ENCODE assay signal across 21 cellular contexts in the genomic region with DNA sequence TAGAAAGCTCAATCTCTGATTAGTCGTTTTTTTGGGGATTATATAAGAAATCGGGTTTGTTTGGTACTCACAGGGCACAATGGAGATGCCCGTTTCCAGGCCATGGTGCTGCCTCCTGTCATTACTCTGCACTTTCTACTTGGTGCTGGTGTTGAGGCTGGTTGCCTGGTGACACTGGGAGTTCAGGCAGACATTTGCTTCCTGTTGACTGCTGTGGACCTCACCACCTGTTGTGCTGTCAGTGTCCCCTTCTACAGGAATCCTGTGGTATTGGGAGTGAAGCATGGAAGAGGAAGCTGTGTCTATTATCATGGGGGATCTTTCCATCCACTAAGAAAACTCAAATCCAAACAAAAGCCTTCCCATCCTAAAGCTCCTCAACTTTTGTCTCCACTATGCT.
DNase-seq lines count a peak whose midpoint lies in the region; ATAC-seq and TF ChIP-seq lines count a peak whose summit lies in the region.
"Had no signal": no experiment of that assay in that cellular context is flagged by ENCODE, and none has a peak within 500 bp of the region (broad histone marks: within the 10 kb centered on the region; RNA-seq: fewer than 3 reads in every experiment).

No MANE protein-coding gene starts in this region.

- peak; percentile 32 for DNase-seq in DMS153 (lab: John Stamatoyannopoulos, UW)
- DNase-seq in DMS153 treated with DMSO at 0.1 percent for 48 hours (lab: John Stamatoyannopoulos, UW; ENCODE audit: unreplicated experiment) = no peak
- no peak for DNase-seq in Panc1 (ENCODE audit: low read depth, low spot score)
- DNase-seq in dermis microvascular lymphatic vessel endothelial cell (ENCODE audit: low read depth in 2 of 2) = peak; percentile 19 to 45
- no peak for DNase-seq in body of pancreas
- no peak for DNase-seq in NCI-H510A (lab: John Stamatoyannopoulos, UW)
- DNase-seq in CD4-positive, alpha-beta memory T cell = no peak
- DNase-seq in activated CD8-positive, alpha-beta T cell treated with anti-CD3 and anti-CD28 coated beads for 36 hours = no peak
- DNase-seq: EL, MG63, NCI-H1105, NCI-H1694 treated with DMSO at 0.1 percent for 48 hours, NCI-H2107, NCI-H226, NCI-H526 treated with DMSO at 0.1 percent for 48 hours, PC-3, SK-N-SH, T-helper 1 cell had no signal

- H3K36me3 ChIP-seq in Panc1 (ENCODE audit: control insufficient read depth, insufficient read depth, low read length) (no peaks in the 10 kb centered on the region), body of pancreas (replicated peaks in 1 of 2; ENCODE audit: insufficient read depth in 1 of 2, low read depth in 2 of 2) (no peaks in the 10 kb centered on the region)
- no peaks in the 10 kb centered on the region for H3K36me3 ChIP-seq in CD4-positive, alpha-beta memory T cell (ENCODE audit: insufficient read depth, low read length)
- H3K36me3 ChIP-seq: MG63 had no signal

- no peak for TF ChIP-seq CTCF in Panc1 (IDR thresholded peaks at IDR 0.05)
- no peak for TF ChIP-seq CTCF in body of pancreas (IDR thresholded peaks at IDR 0.05)
- TF ChIP-seq CTCF in activated CD8-positive, alpha-beta T cell treated with anti-CD3 and anti-CD28 coated beads for 36 hours (IDR thresholded peaks at IDR 0.05) = no peak

- intact Hi-C loops in Panc1 (cut with micrococcal nuclease; ENCODE audit: unreplicated experiment) = no loop called here
- intact Hi-C loops in body of pancreas (cut with DNase I) = no loop called here
- intact Hi-C loops in CD4-positive, alpha-beta memory T cell (cut with micrococcal nuclease) = no loop called here
- intact Hi-C loops in activated CD8-positive, alpha-beta T cell treated with anti-CD3 and anti-CD28 coated beads for 36 hours (cut with micrococcal nuclease) = no loop called here

- H3K27me3 Mint-ChIP-seq in CD4-positive, alpha-beta memory T cell = no peaks in the 10 kb centered on the region
- no peaks in the 10 kb centered on the region for H3K27me3 Mint-ChIP-seq in activated CD8-positive, alpha-beta T cell treated with anti-CD3 and anti-CD28 coated beads for 36 hours
- H3K27me3 Mint-ChIP-seq: B cell had no signal

- H3K9me3 ChIP-seq in Panc1 (ENCODE audit: control insufficient read depth, insufficient read depth, low read depth, low read length) (no peaks in the 10 kb centered on the region; the same call in 1 of the 2 replicates), body of pancreas (no peaks in the 10 kb centered on the region)
- no peaks in the 10 kb centered on the region for H3K9me3 ChIP-seq in CD4-positive, alpha-beta memory T cell (ENCODE audit: control insufficient read depth in 1 of 2, low read length in 2 of 2)
- H3K9me3 ChIP-seq: MG63, SK-N-SH had no signal

- in situ Hi-C loops in Panc1 (cut with HindIII; ENCODE audit: low pct_unique_long_range_greater_than_20kb, low sequenced_read_pairs) = no loop called here

- ATAC-seq in Panc1 (no peak), body of pancreas (no peak)
- ATAC-seq in activated CD8-positive, alpha-beta T cell treated with anti-CD3 and anti-CD28 coated beads for 36 hours = no peak
- ATAC-seq: PC-3 had no signal

- H3K4me3 Mint-ChIP-seq in CD4-positive, alpha-beta memory T cell = no peak overlapping the region
- no peak overlapping the region for H3K4me3 Mint-ChIP-seq in activated CD8-positive, alpha-beta T cell treated with anti-CD3 and anti-CD28 coated beads for 36 hours
- H3K4me3 Mint-ChIP-seq: B cell had no signal

- H3K4me1 Mint-ChIP-seq in CD4-positive, alpha-beta memory T cell = peaks cover 26 to 42% (median 34%) of the 10 kb centered on the region in 4 donors
- H3K4me1 Mint-ChIP-seq in activated CD8-positive, alpha-beta T cell treated with anti-CD3 and anti-CD28 coated beads for 36 hours (ENCODE audit: low read depth) = peaks cover 43% of the 10 kb centered on the region

- H3K27me3 ChIP-seq in Panc1 (ENCODE audit: control insufficient read depth, insufficient read depth, low read length) (no peaks in the 10 kb centered on the region), body of pancreas (no peaks in the 10 kb centered on the region)
- no peaks in the 10 kb centered on the region for H3K27me3 ChIP-seq in CD4-positive, alpha-beta memory T cell (ENCODE audit: insufficient read depth, low read length)
- H3K27me3 ChIP-seq: MG63 had no signal

- CTCF ChIA-PET in Panc1 (lab: Charles Lee) = no interaction called here
- CTCF ChIA-PET in CD4-positive, alpha-beta memory T cell (lab: Charles Lee; ENCODE audit: partially characterized antibody) = interaction anchor here (0.6 kb wide), 1 partner anchor 75 kb away, joined by 3 read pairs; no protein-coding TSS in a partner anchor
- CTCF ChIA-PET in activated CD8-positive, alpha-beta T cell treated with anti-CD3 and anti-CD28 coated beads for 36 hours (lab: Charles Lee) = interaction anchor here (0.7 kb wide), 1 partner anchor 19 kb away, joined by 3 read pairs; no protein-coding TSS in a partner anchor

- no peak for TF ChIP-seq POLR2A in body of pancreas (IDR thresholded peaks at IDR 0.05)

- H3K27ac ChIP-seq in Panc1 (ENCODE audit: low read length) (peak overlapping the region; percentile 65; the same call in 1 of the 2 replicates), body of pancreas (no peak overlapping the region)
- H3K27ac ChIP-seq in CD4-positive, alpha-beta memory T cell (ENCODE audit: low read depth, low read length) = no peak overlapping the region
- H3K27ac ChIP-seq: 22Rv1, KMS-11 had no signal

- WGBS in body of pancreas, 2 donors = 76 to 81% methylated on average over 3 of the region's 3 CpGs

- H3K36me3 Mint-ChIP-seq in CD4-positive, alpha-beta memory T cell = no peaks in the 10 kb centered on the region
- peaks cover 3% of the 10 kb centered on the region for H3K36me3 Mint-ChIP-seq in activated CD8-positive, alpha-beta T cell treated with anti-CD3 and anti-CD28 coated beads for 36 hours (ENCODE audit: low read depth)

- no peak overlapping the region for H3K4me3 ChIP-seq in Panc1 (ENCODE audit: low read depth in 2 of 2, low read length in 2 of 2)
- no peak overlapping the region for H3K4me3 ChIP-seq in body of pancreas
- no peak overlapping the region for H3K4me3 ChIP-seq in CD4-positive, alpha-beta memory T cell (ENCODE audit: low read length in 2 of 2)
- H3K4me3 ChIP-seq: MG63 had no signal

- POLR2A ChIA-PET in Panc1 (lab: Charles Lee) = no interaction called here
- POLR2A ChIA-PET in CD4-positive, alpha-beta memory T cell (lab: Charles Lee; ENCODE audit: partially characterized antibody) = interaction anchor here (0.6 kb wide), 1 partner anchor 1648 kb away, joined by 3 read pairs; no protein-coding TSS in a partner anchor
- POLR2A ChIA-PET in activated CD8-positive, alpha-beta T cell treated with anti-CD3 and anti-CD28 coated beads for 36 hours (lab: Charles Lee) = interaction anchor here (0.6 kb wide), 1 partner anchor 188 kb away, joined by 3 read pairs; no protein-coding TSS in a partner anchor

- H3K4me1 ChIP-seq in Panc1 (ENCODE audit: control insufficient read depth, insufficient read depth, low read length) (peaks cover 18% of the 10 kb centered on the region), body of pancreas (no peaks in the 10 kb centered on the region)
- H3K4me1 ChIP-seq in CD4-positive, alpha-beta memory T cell (ENCODE audit: insufficient read depth, low read length) = peaks cover 39% of the 10 kb centered on the region

- no TSS peak for BruUV-seq in Panc1 (replicated peaks; lab: Mats Ljungman, UMichigan)

- no peaks in the 10 kb centered on the region for H3K9me3 Mint-ChIP-seq in CD4-positive, alpha-beta memory T cell
- H3K9me3 Mint-ChIP-seq in activated CD8-positive, alpha-beta T cell treated with anti-CD3 and anti-CD28 coated beads for 36 hours = no peaks in the 10 kb centered on the region

- H3K27ac Mint-ChIP-seq in CD4-positive, alpha-beta memory T cell = peak overlapping the region in 1 of 7 donors; percentile 19
- H3K27ac Mint-ChIP-seq in activated CD8-positive, alpha-beta T cell treated with anti-CD3 and anti-CD28 coated beads for 36 hours = no peak overlapping the region
- H3K27ac Mint-ChIP-seq: B cell had no signal

Comparison
In these comparisons a context has a peak if more than half of its experiments do, and no peak if none do; other contexts are left out.
1. DNase-seq: peak in DMS153 (single experiment) and dermis microvascular lymphatic vessel endothelial cell (2 of 2); none in DMS153 treated with DMSO at 0.1 percent for 48 hours (single experiment), Panc1 (single experiment), body of pancreas (0 of 4), NCI-H510A (single experiment), CD4-positive, alpha-beta memory T cell (0 of 5) and activated CD8-positive, alpha-beta T cell treated with anti-CD3 and anti-CD28 coated beads for 36 hours (single experiment).